Comparison of ENCODE assay signal across 24 cellular contexts in genomic region chr4:85170241-85170640, GRCh38.
"Had no signal": no experiment of that assay in that cellular context is flagged by ENCODE, and none has a peak within 500 bp of the region (broad histone marks: within the 10 kb centered on the region; RNA-seq: fewer than 3 reads in every experiment).

No MANE protein-coding gene starts in this region.

- H3K9me3 ChIP-seq: left lung, lower lobe of right lung, ovary, right lobe of liver, tibial nerve, uterus had no signal

- DNase-seq: kidney; left colon; left lung; lower lobe of right lung; mammary epithelial cell; mesendoderm; naive B cell; natural killer cell; nephron progenitor cell; ovary; right lobe of liver; stimulated activated CD4-positive, alpha-beta T cell treated with anti-CD3 and anti-CD28 coated beads, Interleukin-1b, Interleukin-23, amount 100 ng/mL, for 48 hours; stimulated activated CD4-positive, alpha-beta T cell treated with anti-CD3 and anti-CD28 coated beads, Interleukin-2, amount 100 ng/mL, for 48 hours; stimulated activated CD4-positive, alpha-beta T cell treated with anti-CD3 and anti-CD28 coated beads, Interleukin-4, amount 100 ng/mL, for 4 hours; stimulated activated CD8-positive, alpha-beta memory T cell treated with anti-CD3 and anti-CD28 coated beads, Interleukin-4, amount 100 ng/mL, for 48 hours; stimulated activated naive CD4-positive, alpha-beta T cell treated with Interleukin-2 at 50 U/mL for 16 hours; stimulated activated naive CD8-positive, alpha-beta T cell treated with anti-CD3 and anti-CD28 coated beads, Interleukin-15, amount 100 ng/mL, for 72 hours; substantia nigra; uterus had no signal

- ATAC-seq: left colon; left lung; lower lobe of right lung; natural killer cell; right lobe of liver; stimulated activated memory B cell treated with anti-CD40 and anti-IgM and Interleukin-4, amounts not matched to agents 10 μg/mL and 1 μg/mL and 100 μg/mL, for 72 hours; stimulated activated naive CD8-positive, alpha-beta T cell treated with anti-CD3 and anti-CD28 coated beads, Interleukin-15, amount 100 ng/mL, for 72 hours had no signal

- H3K79me2 ChIP-seq: hepatocyte had no signal

- H3K4me1 ChIP-seq: left lung, lower lobe of right lung, right atrium auricular region, right lobe of liver, tibial nerve, uterus had no signal

- H2AFZ ChIP-seq: hepatocyte had no signal

- H3K36me3 ChIP-seq: left lung, lower lobe of right lung, ovary, right atrium auricular region, right lobe of liver, tibial nerve, uterus had no signal

- H3K27ac ChIP-seq: hepatocyte, left lung, lower lobe of right lung, ovary, right atrium auricular region, right lobe of liver, tibial nerve, uterus had no signal

- FAIRE-seq: kidney had no signal

- H3K4me2 ChIP-seq: hepatocyte, smooth muscle cell had no signal

- H3K27me3 ChIP-seq: hepatocyte, left lung, ovary, right atrium auricular region, right lobe of liver, tibial nerve, uterus had no signal

- H3K4me3 ChIP-seq: hepatocyte, left lung, lower lobe of right lung, ovary, right atrium auricular region, right lobe of liver, smooth muscle cell, tibial nerve, uterus had no signal
